Comparison of ENCODE assay signal across 19 cellular contexts in genomic region chr11:75135021-75135650, GRCh38. TPM values are rescaled to one million over a fixed set of nuclear protein-coding genes. Genes with fewer than 3 reads are reported as not detected.
A peak's percentile ranks its signal among the peaks of the same experiment; 100 is the strongest.
DNase-seq lines count a peak whose midpoint lies in the region; ATAC-seq and TF ChIP-seq lines count a peak whose summit lies in the region.
"Had no signal": no experiment of that assay in that cellular context is flagged by ENCODE, and none has a peak within 500 bp of the region (broad histone marks: within the 10 kb centered on the region; RNA-seq: fewer than 3 reads in every experiment).

No MANE protein-coding gene starts in this region.

- no peaks in the 10 kb centered on the region for H3K27me3 ChIP-seq in neuronal stem cell (ENCODE audit: control insufficient read depth in 3 of 3, insufficient read depth in 3 of 3, low read depth in 1 of 3, low read length in 3 of 3)

- DNase-seq in DMS 273 (lab: John Stamatoyannopoulos, UW; ENCODE audit: unreplicated experiment) (peak; percentile 17), DMS 273 treated with DMSO at 0.1 percent for 48 hours (lab: John Stamatoyannopoulos, UW) (no peak), cerebellar cortex (ENCODE audit: low spot score) (peak; percentile 86), neuronal stem cell (ENCODE audit: low spot score) (no peak), type B pancreatic cell (ENCODE audit: extremely low spot score, unreplicated experiment) (peak; percentile 40)
- no peak for DNase-seq in activated effector memory CD4-positive, alpha-beta T cell treated with anti-CD3 and anti-CD28 coated beads, Interleukin-2, amount 50 U/mL, for 16 hours
- DNase-seq: AML-193; Caco-2; CD4-positive, alpha-beta T cell; DMS79 treated with DMSO at 0.1 percent for 48 hours; GM23248; HCEC 1CT had no signal

- H3K4me3 Mint-ChIP-seq in type B pancreatic cell: no peak overlapping the region
- H3K4me3 Mint-ChIP-seq: CD4-positive, alpha-beta T cell had no signal

- no peaks in the 10 kb centered on the region for H3K9me3 ChIP-seq in neuronal stem cell (replicated peaks in 1 of 2; ENCODE audit: control insufficient read depth in 2 of 2, insufficient read depth in 1 of 2, low read depth in 1 of 2, low read length in 2 of 2)
- H3K9me3 ChIP-seq: A549, Caco-2 had no signal

- H3K4me3 ChIP-seq in neuronal stem cell (ENCODE audit: low read length in 2 of 2): no peak overlapping the region
- H3K4me3 ChIP-seq: A549, GM12878, GM23248 had no signal

- H3K27ac ChIP-seq in neuronal stem cell (replicated peaks; ENCODE audit: low read length): no peak overlapping the region
- H3K27ac ChIP-seq: 22Rv1, A549, C4-2B, GM23248 had no signal

- peak overlapping the region; percentile 25 for H2BK12ac ChIP-seq in neuronal stem cell (ENCODE audit: low read length)

- H3K23ac ChIP-seq in neuronal stem cell (ENCODE audit: low read depth, low read length, poor library complexity): no peak overlapping the region

- no peak overlapping the region for H2AK5ac ChIP-seq in neuronal stem cell (ENCODE audit: low read depth, low read length)

- no peaks in the 10 kb centered on the region for H3K79me1 ChIP-seq in neuronal stem cell (ENCODE audit: low read depth, low read length)

- H3K18ac ChIP-seq in neuronal stem cell (ENCODE audit: low read length): peak overlapping the region; percentile 87

- ATAC-seq in GM21717 (IDR thresholded peaks at IDR 0.05; ENCODE audit: unreplicated experiment): no peak
- ATAC-seq: A549, GM12878 had no signal

- H3K4me2 ChIP-seq in neuronal stem cell (ENCODE audit: insufficient read depth, low read length, poor library complexity, severe bottlenecking): no peak overlapping the region
- H3K4me2 ChIP-seq: A549 had no signal

- H2BK120ac ChIP-seq in neuronal stem cell (ENCODE audit: low read depth, low read length): no peak overlapping the region

- no peaks in the 10 kb centered on the region for H3K9me3 Mint-ChIP-seq in type B pancreatic cell
- H3K9me3 Mint-ChIP-seq: CD4-positive, alpha-beta T cell had no signal

- no CpG with 5 or more reads among the region's 5 CpGs for WGBS in neuronal stem cell (ENCODE audit: extremely low coverage in 2 of 2, insufficient read length in 2 of 2, insufficient replicate concordance in 1 of 2), 2 donors

- peak overlapping the region; percentile 45 for H4K91ac ChIP-seq in neuronal stem cell (ENCODE audit: low read depth, low read length, poor library complexity)

- peaks cover 4% of the 10 kb centered on the region for H3K4me1 Mint-ChIP-seq in type B pancreatic cell (ENCODE audit: unreplicated experiment)

- no peaks in the 10 kb centered on the region for H3K36me3 Mint-ChIP-seq in type B pancreatic cell

- no peak overlapping the region for H3K14ac ChIP-seq in neuronal stem cell (ENCODE audit: low read length)

- no peak for TF ChIP-seq CTCF in type B pancreatic cell (conservative IDR thresholded peaks at IDR 0.05)

- no peak overlapping the region for H3K27ac Mint-ChIP-seq in type B pancreatic cell
- H3K27ac Mint-ChIP-seq: CD4-positive, alpha-beta T cell had no signal

- H2BK5ac ChIP-seq in neuronal stem cell (ENCODE audit: low read length): no peak overlapping the region

- H2BK15ac ChIP-seq in neuronal stem cell (ENCODE audit: low read length): peak overlapping the region; percentile 28

- no peak overlapping the region for H4K8ac ChIP-seq in neuronal stem cell (ENCODE audit: low read depth, low read length)

- peaks cover 55% of the 10 kb centered on the region for H3K27me3 Mint-ChIP-seq in type B pancreatic cell

- no peak overlapping the region for H3K4ac ChIP-seq in neuronal stem cell (ENCODE audit: low read length)

- no peaks in the 10 kb centered on the region for H3K36me3 ChIP-seq in neuronal stem cell (replicated peaks in 1 of 2; ENCODE audit: control insufficient read depth in 2 of 2, insufficient read depth in 2 of 2, low read length in 2 of 2)

- H3K9ac ChIP-seq in neuronal stem cell (ENCODE audit: low read depth, low read length, poor library complexity): no peak overlapping the region
- H3K9ac ChIP-seq: GM23248 had no signal

- H3K4me1 ChIP-seq in neuronal stem cell (ENCODE audit: control insufficient read depth in 2 of 2, insufficient read depth in 1 of 2, low read depth in 1 of 2, low read length in 2 of 2): peaks cover 0 to 9% of the 10 kb centered on the region in 2 donors
- H3K4me1 ChIP-seq: A549, Caco-2 had no signal

- no peak overlapping the region for H2AFZ ChIP-seq in neuronal stem cell (ENCODE audit: low read length)
- H2AFZ ChIP-seq: GM23248 had no signal

RNA-seq across cellular contexts. Expression of gene SLCO2B1, which starts 15.8 kb away (rescaled TPM):
- not detected for polyA plus RNA-seq in neuronal stem cell (2013, experiment 1 of 2)
- not detected for polyA plus RNA-seq in neuronal stem cell (2013, experiment 2 of 2)
- 5.6 and 23.5 TPM in 2 replicates for total RNA-seq in type B pancreatic cell (ENCODE audit: low replicate concordance)
- total RNA-seq: CD4-positive, alpha-beta T cell; GM23248 had no signal
- polyA plus RNA-seq: BJ, GM23248 had no signal

RNA-seq across cellular contexts. Expression of gene OR2AT4, which starts 38.5 kb away (rescaled TPM):
- polyA plus RNA-seq in neuronal stem cell (2013, experiment 1 of 2): not detected
- polyA plus RNA-seq in neuronal stem cell (2013, experiment 2 of 2): not detected
- total RNA-seq in type B pancreatic cell (ENCODE audit: low replicate concordance): not detected in 2 replicates
- total RNA-seq: Caco-2; CD4-positive, alpha-beta T cell; GM12878; GM23248; HT-29 had no signal
- polyA plus RNA-seq: BJ, GM23248 had no signal

Comparison
In these comparisons a context has a peak if more than half of its experiments do, and no peak if none do; other contexts are left out.
1. DNase-seq: peak in DMS 273 (single experiment), cerebellar cortex (single experiment) and type B pancreatic cell (single experiment); none in DMS 273 treated with DMSO at 0.1 percent for 48 hours (single experiment), neuronal stem cell (single experiment) and activated effector memory CD4-positive, alpha-beta T cell treated with anti-CD3 and anti-CD28 coated beads, Interleukin-2, amount 50 U/mL, for 16 hours (single experiment).